ENCODE assay signal across 14 cellular contexts in genomic region chr18:58228762-58229161, GRCh38.
"Had no signal": no experiment of that assay in that cellular context is flagged by ENCODE, and none has a peak within 500 bp of the region (broad histone marks: within the 10 kb centered on the region; RNA-seq: fewer than 3 reads in every experiment).

No MANE protein-coding gene starts in this region.

- H3K36me3 ChIP-seq: adrenal gland, gastroesophageal sphincter had no signal

- DNase-seq: activated CD4-positive, alpha-beta T cell treated with anti-CD3 and anti-CD28 coated beads, Interleukin-2, amount 50 U/mL, for 1 hour; activated CD4-positive, CD25-positive, alpha-beta regulatory T cell; activated naive CD4-positive, alpha-beta T cell treated with anti-CD3 and anti-CD28 coated beads, Interleukin-2, amount 50 U/mL, for 16 hours; activated T-cell treated with anti-CD3 and anti-CD28 coated beads for 4 hours; adrenal gland; central memory CD4-positive, alpha-beta T cell; effector CD8-positive, alpha-beta T cell; hypothalamus had no signal

- H3K27me3 ChIP-seq: adrenal gland, gastroesophageal sphincter had no signal

- H3K9me3 ChIP-seq: adrenal gland, gastroesophageal sphincter had no signal

- ATAC-seq: gastroesophageal sphincter, left lobe of liver had no signal

- H3K27ac ChIP-seq: adrenal gland, coronary artery, gastroesophageal sphincter, skin epidermis had no signal

- H3K4me3 Mint-ChIP-seq: T-helper 1 cell treated with Interleukin-12 subunit alpha and Interleukin-12 subunit beta and Interleukin-4 antibody, amounts not matched to agents 30 μg/mL and 1 μg/mL, for 36 hours had no signal

- H3K27ac Mint-ChIP-seq: activated T-helper 2 cell treated with anti-CD3 and anti-CD28 coated beads, Interferon-gamma antibody, Interleukin-2, Interleukin-4, amounts not matched to agents 10 μg/mL and 5 μg/mL and 100 μg/mL, durations not matched to agents 14 hours and 24 hours and 36 hours; T-helper 1 cell treated with Interleukin-12 subunit alpha and Interleukin-12 subunit beta and Interleukin-4 antibody, amounts not matched to agents 30 μg/mL and 1 μg/mL, for 36 hours had no signal

- H3K4me3 ChIP-seq: adrenal gland, coronary artery, gastroesophageal sphincter, skin epidermis had no signal

- H3K9me3 Mint-ChIP-seq: activated T-helper 2 cell treated with anti-CD3 and anti-CD28 coated beads, Interferon-gamma antibody, Interleukin-2, Interleukin-4, amounts not matched to agents 10 μg/mL and 5 μg/mL and 100 μg/mL, durations not matched to agents 14 hours and 24 hours and 36 hours; T-helper 1 cell treated with Interleukin-12 subunit alpha and Interleukin-12 subunit beta and Interleukin-4 antibody, amounts not matched to agents 30 μg/mL and 1 μg/mL, for 36 hours had no signal
